1 cellular context compared by ENCODE assay signal in the genomic region with DNA sequence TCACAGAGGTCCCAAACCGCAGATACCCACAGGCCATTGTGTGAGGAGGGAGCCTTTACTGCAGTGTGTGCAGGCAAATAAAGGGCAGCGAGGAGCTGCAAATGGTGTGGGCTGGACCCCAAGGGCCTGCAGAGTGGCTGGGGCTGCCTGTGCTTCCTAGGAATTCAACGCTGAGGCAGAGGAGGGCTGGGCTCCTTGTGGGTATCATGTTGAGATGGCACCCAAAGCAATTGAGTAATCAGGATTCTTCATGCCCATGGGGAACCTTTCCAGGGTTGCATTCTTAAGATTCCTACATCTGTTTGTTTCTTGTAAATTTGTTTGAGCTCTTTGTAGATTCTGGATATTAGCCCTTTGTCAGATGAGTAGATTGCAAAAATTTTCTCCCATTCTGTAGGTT.
TF ChIP-seq lines count a peak whose summit lies in the region.

No MANE protein-coding gene starts in this region.

TF ChIP-seq in IMR-90, 13 proteins besides CTCF, POLR2A, EP300 and RAD21 (continued from another document):
- TF ChIP-seq, protein P1, sequence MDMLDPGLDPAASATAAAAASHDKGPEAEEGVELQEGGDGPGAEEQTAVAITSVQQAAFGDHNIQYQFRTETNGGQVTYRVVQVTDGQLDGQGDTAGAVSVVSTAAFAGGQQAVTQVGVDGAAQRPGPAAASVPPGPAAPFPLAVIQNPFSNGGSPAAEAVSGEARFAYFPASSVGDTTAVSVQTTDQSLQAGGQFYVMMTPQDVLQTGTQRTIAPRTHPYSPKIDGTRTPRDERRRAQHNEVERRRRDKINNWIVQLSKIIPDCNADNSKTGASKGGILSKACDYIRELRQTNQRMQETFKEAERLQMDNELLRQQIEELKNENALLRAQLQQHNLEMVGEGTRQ (IDR thresholded peaks at IDR 0.05; ENCODE audit: low read depth, low read length): no peak
- TF ChIP-seq FOS (IDR thresholded peaks at IDR 0.05; ENCODE audit: low read depth, low read length): no peak
- TF ChIP-seq NFE2L2 (IDR thresholded peaks at IDR 0.05; ENCODE audit: low read depth, low read length): no peak
- TF ChIP-seq BHLHE40 (IDR thresholded peaks at IDR 0.05; ENCODE audit: low read depth, low read length): no peak
- TF ChIP-seq MXI1 (IDR thresholded peaks at IDR 0.05; ENCODE audit: borderline replicate concordance, low read depth, low read length): no peak
- TF ChIP-seq CHD1 (IDR thresholded peaks at IDR 0.05; ENCODE audit: low read depth, low read length): no peak
- no peak for TF ChIP-seq MAZ (IDR thresholded peaks at IDR 0.05; ENCODE audit: borderline replicate concordance, low read depth, low read length)
- TF ChIP-seq CEBPB (IDR thresholded peaks at IDR 0.05; ENCODE audit: low read depth, low read length): no peak
